8 cellular contexts compared by ENCODE assay signal in the genomic region with DNA sequence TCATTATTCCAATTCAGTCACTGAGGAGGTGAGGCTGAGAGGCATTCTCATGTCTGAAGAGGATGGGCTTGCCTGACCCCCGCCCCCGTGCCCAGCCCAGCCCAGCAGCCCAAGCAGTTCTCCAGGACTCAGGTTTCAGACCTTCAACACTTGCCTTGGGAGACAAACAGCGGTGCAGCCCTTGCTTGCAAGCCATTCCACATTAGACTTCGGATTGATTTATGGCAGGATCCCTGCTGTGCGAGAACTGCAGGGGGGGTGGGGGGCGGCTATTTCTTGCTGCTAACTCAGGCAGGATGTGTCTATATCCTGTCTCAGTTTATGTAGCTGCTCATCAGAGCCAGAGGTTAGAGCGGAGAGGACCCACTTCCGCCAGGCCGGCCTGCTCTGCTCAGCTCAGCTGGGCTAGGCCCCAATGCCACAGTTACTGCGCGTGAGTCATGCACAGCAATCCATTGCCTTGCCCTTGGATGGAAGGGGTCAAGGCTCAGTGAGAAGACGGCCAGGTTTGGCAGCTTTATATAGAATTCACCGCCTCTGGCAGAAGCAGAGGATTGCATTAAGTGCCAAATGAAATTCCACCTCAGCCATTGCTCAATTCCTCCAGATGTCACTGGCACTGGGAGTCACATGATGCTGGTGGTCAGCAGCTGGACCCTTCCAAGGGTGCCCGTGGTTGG. TPM values are rescaled to one million over a fixed set of nuclear protein-coding genes. Genes with fewer than 3 reads are reported as not detected.
A peak's percentile ranks its signal among the peaks of the same experiment; 100 is the strongest.
DNase-seq lines count a peak whose midpoint lies in the region; ATAC-seq and TF ChIP-seq lines count a peak whose summit lies in the region.

No MANE protein-coding gene starts in this region.

- no peak overlapping the region for H3K9ac ChIP-seq in HUES64 (ENCODE audit: low read depth, low read length)

- peaks cover 68% of the 10 kb centered on the region for H3K79me2 ChIP-seq in DOHH2 (ENCODE audit: control insufficient read depth, low read length)

- intact Hi-C loops in lower leg skin (cut with DNase I; ENCODE audit: low total_unique reads), result no loop called here

- no peaks in the 10 kb centered on the region for H3K27me3 ChIP-seq in DOHH2 (ENCODE audit: control insufficient read depth, low read length)
- H3K27me3 ChIP-seq in HUES64 (ENCODE audit: insufficient read depth, low read length), result peaks cover 26% of the 10 kb centered on the region

- H3F3A ChIP-seq in DOHH2 (ENCODE audit: control insufficient read depth, insufficient read depth), result peaks cover 13% of the 10 kb centered on the region; the same call in 1 of the 2 replicates

- no peaks in the 10 kb centered on the region for H4K20me1 ChIP-seq in DOHH2 (ENCODE audit: control insufficient read depth, insufficient read depth, low read depth, low read length)

- H3K4me1 ChIP-seq in DOHH2 (ENCODE audit: control insufficient read depth, low read length) (peaks cover 64% of the 10 kb centered on the region), HUES64 (ENCODE audit: insufficient read depth, low read length) (peaks cover 33% of the 10 kb centered on the region)

- peak; percentile 73 for ATAC-seq in GM21619 (IDR thresholded peaks at IDR 0.05; ENCODE audit: unreplicated experiment)

- H3K9me3 ChIP-seq in DOHH2 (ENCODE audit: control insufficient read depth, insufficient read depth, low read length), result no peaks in the 10 kb centered on the region
- no peaks in the 10 kb centered on the region for H3K9me3 ChIP-seq in HUES64 (ENCODE audit: insufficient read depth, low read depth, low read length)

- TF ChIP-seq POLR2A in lower leg skin (IDR thresholded peaks at IDR 0.05), result no peak

- 19% methylated on average over 14 of the region's 14 CpGs for WGBS in HUES64
- 25 to 40% methylated on average over 14 of the region's 14 CpGs for WGBS in lower leg skin, 2 donors

- H3K4me2 ChIP-seq in DOHH2 (ENCODE audit: low read length), result peak overlapping the region; percentile 95

- H3K36me3 ChIP-seq in DOHH2 (ENCODE audit: control insufficient read depth, low read length) (peaks cover 24% of the 10 kb centered on the region), HUES64 (ENCODE audit: insufficient read depth, low read length) (no peaks in the 10 kb centered on the region)

- H3K27ac ChIP-seq in DOHH2 (ENCODE audit: low read depth, low read length) (peak overlapping the region; percentile 84), HUES64 (ENCODE audit: low read depth, low read length) (peak overlapping the region; percentile 19; the same call in 1 of the 2 replicates)

- DNase-seq in activated CD4-positive, CD25-positive, alpha-beta regulatory T cell (lab: John Stamatoyannopoulos, UW), result peak; percentile 27 to 72 (median 51)
- DNase-seq in choroid plexus epithelial cell (ENCODE audit: low read depth) (peak; percentile 100), lower leg skin (ENCODE audit: low spot score in 2 of 2) (peak; percentile 67 to 95), NCI-H345 treated with DMSO at 0.1 percent for 48 hours (lab: John Stamatoyannopoulos, UW; ENCODE audit: unreplicated experiment) (no peak)
- DNase-seq in stimulated activated CD4-positive, alpha-beta T cell treated with anti-CD3 and anti-CD28 coated beads, TNF-alpha, amount 100 ng/mL, for 48 hours (ENCODE audit: low read depth in 3 of 3), result peak in 2 of 3 donors; percentile 46 to 65

- H3K9me2 ChIP-seq in DOHH2 (replicated peaks; ENCODE audit: control insufficient read depth, low read length), result no peaks in the 10 kb centered on the region

- H3K4me3 ChIP-seq in DOHH2 (ENCODE audit: low read length) (peak overlapping the region; percentile 76), HUES64 (ENCODE audit: low read length) (peak overlapping the region; percentile 70), choroid plexus epithelial cell (ENCODE audit: low read depth, low read length) (peak overlapping the region; percentile 88), lower leg skin (ENCODE audit: low read depth, poor library complexity, severe bottlenecking) (no peak overlapping the region)

- TF ChIP-seq CTCF in DOHH2 (IDR thresholded peaks at IDR 0.05; ENCODE audit: low read depth, low read length, poor library complexity, severe bottlenecking), result no peak
- peak; percentile 35 for TF ChIP-seq CTCF in choroid plexus epithelial cell (conservative IDR thresholded peaks at IDR 0.05; ENCODE audit: low read depth, low read length)
- TF ChIP-seq CTCF in lower leg skin (IDR thresholded peaks at IDR 0.05), result no peak

RNA-seq across cellular contexts. Expression of a gene that starts 1.8 kb away (rescaled TPM):
- 40.3 TPM for polyA plus RNA-seq in HUES64 (2013, experiment 1 of 2)
- polyA plus RNA-seq in HUES64 (2013, experiment 2 of 2), result 48.0 TPM
- total RNA-seq in lower leg skin, result 10 to 100 TPM; 16.9 to 55.6 (median 21.7) TPM
